ENCODE assay signal across 24 cellular contexts in genomic region chr9:93659044-93659836, GRCh38.
DNase-seq lines count a peak whose midpoint lies in the region; ATAC-seq and TF ChIP-seq lines count a peak whose summit lies in the region.
"Had no signal": no experiment of that assay in that cellular context is flagged by ENCODE, and none has a peak within 500 bp of the region (broad histone marks: within the 10 kb centered on the region; RNA-seq: fewer than 3 reads in every experiment).

No MANE protein-coding gene starts in this region.

- H3K36me3 Mint-ChIP-seq in natural killer cell treated with Interleukin-12 subunit alpha and Interleukin-12 subunit beta and Interleukin-15 and Interleukin-18, amount 100 ng/mL, for 72 hours, result no peaks in the 10 kb centered on the region
- H3K36me3 Mint-ChIP-seq in natural killer cell, result no peaks in the 10 kb centered on the region
- H3K36me3 Mint-ChIP-seq: activated naive CD8-positive, alpha-beta T cell treated with anti-CD3 and anti-CD28 coated beads for 36 hours had no signal

- no peak overlapping the region for H3K4me3 Mint-ChIP-seq in natural killer cell treated with Interleukin-12 subunit alpha and Interleukin-12 subunit beta and Interleukin-15 and Interleukin-18, amount 100 ng/mL, for 72 hours
- no peak overlapping the region for H3K4me3 Mint-ChIP-seq in natural killer cell
- H3K4me3 Mint-ChIP-seq: activated naive CD8-positive, alpha-beta T cell treated with anti-CD3 and anti-CD28 coated beads for 36 hours; central memory CD8-positive, alpha-beta T cell; nephron progenitor cell; stimulated activated naive B cell treated with anti-CD40 and anti-IgM and Interleukin-4, amounts not matched to agents 10 μg/mL and 1 μg/mL and 100 μg/mL, for 72 hours had no signal

- TF ChIP-seq CTCF in natural killer cell (IDR thresholded peaks at IDR 0.05) (no peak), mucosa of descending colon (IDR thresholded peaks at IDR 0.05) (no peak)

- intact Hi-C loops in natural killer cell (cut with micrococcal nuclease), result no loop called here
- intact Hi-C loops in cardiac septum (cut with DNase I), result no loop called here
- intact Hi-C loops in mucosa of descending colon (cut with DNase I, micrococcal nuclease), result no loop called here
- intact Hi-C loops in aorta (cut with DNase I), result no loop called here

- peak; percentile 35 for DNase-seq in natural killer cell treated with Interleukin-12 subunit alpha and Interleukin-12 subunit beta and Interleukin-15 and Interleukin-18, amount 100 ng/mL, for 72 hours (ENCODE audit: low spot score)
- DNase-seq in natural killer cell, result no peak
- peak; percentile 63 for DNase-seq in cardiac septum (ENCODE audit: low spot score)
- peak in 2 of 3 donors; percentile 10 to 41 for DNase-seq in mucosa of descending colon
- peak; percentile 24 to 60 for DNase-seq in aorta
- DNase-seq in SW480 (ENCODE audit: low spot score), result no peak
- DNase-seq: activated naive CD8-positive, alpha-beta T cell treated with anti-CD3 and anti-CD28 coated beads for 36 hours; HCEC 1CT; KBM-7; NCI-H1417; NCI-H2029 treated with DMSO at 0.1 percent for 48 hours; NCI-H446; nephron progenitor cell; stimulated activated CD4-positive, alpha-beta T cell treated with anti-CD3 and anti-CD28 coated beads, Interleukin-15, amount 100 ng/mL, for 24 hours; stimulated activated naive B cell treated with anti-CD40 and anti-IgM and Interleukin-4, amounts not matched to agents 10 μg/mL and 1 μg/mL and 100 μg/mL, for 72 hours; uterus had no signal

- 96 to 98% methylated on average over 12 of the region's 12 CpGs for WGBS in aorta, 2 donors

- H3K9me3 Mint-ChIP-seq in natural killer cell treated with Interleukin-12 subunit alpha and Interleukin-12 subunit beta and Interleukin-15 and Interleukin-18, amount 100 ng/mL, for 72 hours, result no peaks in the 10 kb centered on the region
- H3K9me3 Mint-ChIP-seq in natural killer cell, result no peaks in the 10 kb centered on the region
- H3K9me3 Mint-ChIP-seq: activated naive CD8-positive, alpha-beta T cell treated with anti-CD3 and anti-CD28 coated beads for 36 hours; central memory CD8-positive, alpha-beta T cell; nephron progenitor cell; stimulated activated naive B cell treated with anti-CD40 and anti-IgM and Interleukin-4, amounts not matched to agents 10 μg/mL and 1 μg/mL and 100 μg/mL, for 72 hours had no signal

- H3K4me3 ChIP-seq in mucosa of descending colon (no peak overlapping the region), aorta (ENCODE audit: low read length in 2 of 2) (no peak overlapping the region)
- H3K4me3 ChIP-seq: BLaER1 treated with 17β-estradiol and CSF1 and Interleukin-3, amounts not matched to agents 10 nM and 100 nM; suprapubic skin; uterus had no signal

- no peaks in the 10 kb centered on the region for H3K27me3 ChIP-seq in aorta (ENCODE audit: control insufficient read depth in 1 of 2, insufficient read depth in 2 of 2, low read length in 1 of 2)
- H3K27me3 ChIP-seq: BLaER1 treated with 17β-estradiol and CSF1 and Interleukin-3, amounts not matched to agents 10 nM and 100 nM; suprapubic skin; uterus had no signal

- H3K4me1 Mint-ChIP-seq in natural killer cell treated with Interleukin-12 subunit alpha and Interleukin-12 subunit beta and Interleukin-15 and Interleukin-18, amount 100 ng/mL, for 72 hours (ENCODE audit: low read depth in 2 of 2), result no peaks in the 10 kb centered on the region
- H3K4me1 Mint-ChIP-seq in natural killer cell, result no peaks in the 10 kb centered on the region
- H3K4me1 Mint-ChIP-seq: activated naive CD8-positive, alpha-beta T cell treated with anti-CD3 and anti-CD28 coated beads for 36 hours; central memory CD8-positive, alpha-beta T cell; nephron progenitor cell; stimulated activated naive B cell treated with anti-CD40 and anti-IgM and Interleukin-4, amounts not matched to agents 10 μg/mL and 1 μg/mL and 100 μg/mL, for 72 hours had no signal

- H3K36me3 ChIP-seq in mucosa of descending colon (ENCODE audit: low read depth) (no peaks in the 10 kb centered on the region), aorta (ENCODE audit: control insufficient read depth in 1 of 2, insufficient read depth in 2 of 2, low read length in 1 of 2) (no peaks in the 10 kb centered on the region)
- H3K36me3 ChIP-seq: uterus had no signal

- no peaks in the 10 kb centered on the region for H3K27me3 Mint-ChIP-seq in natural killer cell treated with Interleukin-12 subunit alpha and Interleukin-12 subunit beta and Interleukin-15 and Interleukin-18, amount 100 ng/mL, for 72 hours
- no peaks in the 10 kb centered on the region for H3K27me3 Mint-ChIP-seq in natural killer cell (ENCODE audit: low read depth in 2 of 2)
- H3K27me3 Mint-ChIP-seq: activated naive CD8-positive, alpha-beta T cell treated with anti-CD3 and anti-CD28 coated beads for 36 hours; central memory CD8-positive, alpha-beta T cell; stimulated activated naive B cell treated with anti-CD40 and anti-IgM and Interleukin-4, amounts not matched to agents 10 μg/mL and 1 μg/mL and 100 μg/mL, for 72 hours had no signal

- H3K27ac ChIP-seq in aorta (ENCODE audit: low read depth in 1 of 2, low read length in 2 of 2), result no peak overlapping the region
- H3K27ac ChIP-seq: BLaER1 treated with 17β-estradiol and CSF1 and Interleukin-3, amounts not matched to agents 10 nM and 100 nM; parathyroid adenoma; RWPE1; suprapubic skin; uterus had no signal

- H3K27ac Mint-ChIP-seq in natural killer cell treated with Interleukin-12 subunit alpha and Interleukin-12 subunit beta and Interleukin-15 and Interleukin-18, amount 100 ng/mL, for 72 hours, result no peak overlapping the region
- H3K27ac Mint-ChIP-seq in natural killer cell, result no peak overlapping the region
- H3K27ac Mint-ChIP-seq: activated naive CD8-positive, alpha-beta T cell treated with anti-CD3 and anti-CD28 coated beads for 36 hours; nephron progenitor cell; stimulated activated naive B cell treated with anti-CD40 and anti-IgM and Interleukin-4, amounts not matched to agents 10 μg/mL and 1 μg/mL and 100 μg/mL, for 72 hours had no signal

- H3K4me1 ChIP-seq in mucosa of descending colon (ENCODE audit: low read depth), result no peaks in the 10 kb centered on the region
- no peaks in the 10 kb centered on the region for H3K4me1 ChIP-seq in aorta (ENCODE audit: control insufficient read depth in 1 of 2, insufficient read depth in 2 of 2, low read length in 2 of 2)
- H3K4me1 ChIP-seq: BLaER1 treated with 17β-estradiol and CSF1 and Interleukin-3, amounts not matched to agents 10 nM and 100 nM; parathyroid adenoma; suprapubic skin; uterus had no signal

- no peaks in the 10 kb centered on the region for H3K9me3 ChIP-seq in mucosa of descending colon
- no peaks in the 10 kb centered on the region for H3K9me3 ChIP-seq in aorta (ENCODE audit: control insufficient read depth, low read length)
- H3K9me3 ChIP-seq: suprapubic skin, uterus had no signal

- ATAC-seq in natural killer cell treated with Interleukin-12 subunit alpha and Interleukin-12 subunit beta and Interleukin-15 and Interleukin-18, amount 100 ng/mL, for 72 hours, result peak in 1 of 2 donors; percentile 15
- ATAC-seq in natural killer cell (no peak), mucosa of descending colon (no peak), aorta (ENCODE audit: low FRiP score) (no peak), HG02623 (IDR thresholded peaks at IDR 0.05; ENCODE audit: unreplicated experiment) (no peak), HG03139 (IDR thresholded peaks at IDR 0.05; ENCODE audit: unreplicated experiment) (no peak)
- ATAC-seq: SK-N-SH treated with all-trans-retinoic acid at 6 μM for 48 hours; stimulated activated naive B cell treated with anti-CD40 and anti-IgM and Interleukin-4, amounts not matched to agents 10 μg/mL and 1 μg/mL and 100 μg/mL, for 72 hours had no signal

Comparison
In these comparisons a context has a peak if more than half of its experiments do, and no peak if none do; other contexts are left out.
1. DNase-seq: peak in natural killer cell treated with Interleukin-12 subunit alpha and Interleukin-12 subunit beta and Interleukin-15 and Interleukin-18, amount 100 ng/mL, for 72 hours (single experiment), cardiac septum (single experiment), mucosa of descending colon (2 of 3) and aorta (2 of 2); none in natural killer cell (single experiment) and SW480 (single experiment).